Comparison of ENCODE assay signal across 1 cellular context in the genomic region with DNA sequence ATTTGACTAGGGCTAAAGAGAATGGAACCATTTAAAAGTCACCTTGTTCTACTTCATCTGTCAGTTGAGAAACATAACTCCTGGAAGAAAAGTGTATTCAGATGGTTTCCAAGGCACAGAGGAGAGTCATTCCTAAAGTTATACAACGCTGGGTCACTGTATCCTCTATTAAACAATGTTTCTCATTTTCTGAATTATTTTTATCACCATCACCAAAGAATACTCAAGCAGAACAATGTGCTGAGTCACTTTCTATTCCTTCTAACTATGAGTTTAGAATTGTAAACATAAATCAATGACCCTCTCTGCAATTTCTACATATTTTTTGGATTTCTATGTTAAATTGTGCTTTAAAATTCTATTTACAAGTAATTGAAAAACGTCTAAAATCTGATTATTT.
A peak's percentile ranks its signal among the peaks of the same experiment; 100 is the strongest.
TF ChIP-seq lines count a peak whose summit lies in the region.

No MANE protein-coding gene starts in this region.

TF ChIP-seq in GM12878, 131 proteins besides CTCF, POLR2A, EP300 and RAD21:
- TF ChIP-seq ZNF217 (IDR thresholded peaks at IDR 0.05) = no peak
- TF ChIP-seq, protein P1, sequence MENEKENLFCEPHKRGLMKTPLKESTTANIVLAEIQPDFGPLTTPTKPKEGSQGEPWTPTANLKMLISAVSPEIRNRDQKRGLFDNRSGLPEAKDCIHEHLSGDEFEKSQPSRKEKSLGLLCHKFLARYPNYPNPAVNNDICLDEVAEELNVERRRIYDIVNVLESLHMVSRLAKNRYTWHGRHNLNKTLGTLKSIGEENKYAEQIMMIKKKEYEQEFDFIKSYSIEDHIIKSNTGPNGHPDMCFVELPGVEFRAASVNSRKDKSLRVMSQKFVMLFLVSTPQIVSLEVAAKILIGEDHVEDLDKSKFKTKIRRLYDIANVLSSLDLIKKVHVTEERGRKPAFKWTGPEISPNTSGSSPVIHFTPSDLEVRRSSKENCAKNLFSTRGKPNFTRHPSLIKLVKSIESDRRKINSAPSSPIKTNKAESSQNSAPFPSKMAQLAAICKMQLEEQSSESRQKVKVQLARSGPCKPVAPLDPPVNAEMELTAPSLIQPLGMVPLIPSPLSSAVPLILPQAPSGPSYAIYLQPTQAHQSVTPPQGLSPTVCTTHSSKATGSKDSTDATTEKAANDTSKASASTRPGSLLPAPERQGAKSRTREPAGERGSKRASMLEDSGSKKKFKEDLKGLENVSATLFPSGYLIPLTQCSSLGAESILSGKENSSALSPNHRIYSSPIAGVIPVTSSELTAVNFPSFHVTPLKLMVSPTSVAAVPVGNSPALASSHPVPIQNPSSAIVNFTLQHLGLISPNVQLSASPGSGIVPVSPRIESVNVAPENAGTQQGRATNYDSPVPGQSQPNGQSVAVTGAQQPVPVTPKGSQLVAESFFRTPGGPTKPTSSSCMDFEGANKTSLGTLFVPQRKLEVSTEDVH (IDR thresholded peaks at IDR 0.05; ENCODE audit: low read depth, partially characterized antibody) = no peak
- no peak for TF ChIP-seq MYB (IDR thresholded peaks at IDR 0.05; ENCODE audit: borderline replicate concordance, low read depth, low read length)
- no peak for TF ChIP-seq POLR2AphosphoS2 (IDR thresholded peaks at IDR 0.05; ENCODE audit: low read depth, low read length)
- TF ChIP-seq GATAD2B (conservative IDR thresholded peaks at IDR 0.05; ENCODE audit: low read depth) = no peak
- TF ChIP-seq TARDBP (IDR thresholded peaks at IDR 0.05; ENCODE audit: borderline replicate concordance) = no peak
- TF ChIP-seq, protein P2, sequence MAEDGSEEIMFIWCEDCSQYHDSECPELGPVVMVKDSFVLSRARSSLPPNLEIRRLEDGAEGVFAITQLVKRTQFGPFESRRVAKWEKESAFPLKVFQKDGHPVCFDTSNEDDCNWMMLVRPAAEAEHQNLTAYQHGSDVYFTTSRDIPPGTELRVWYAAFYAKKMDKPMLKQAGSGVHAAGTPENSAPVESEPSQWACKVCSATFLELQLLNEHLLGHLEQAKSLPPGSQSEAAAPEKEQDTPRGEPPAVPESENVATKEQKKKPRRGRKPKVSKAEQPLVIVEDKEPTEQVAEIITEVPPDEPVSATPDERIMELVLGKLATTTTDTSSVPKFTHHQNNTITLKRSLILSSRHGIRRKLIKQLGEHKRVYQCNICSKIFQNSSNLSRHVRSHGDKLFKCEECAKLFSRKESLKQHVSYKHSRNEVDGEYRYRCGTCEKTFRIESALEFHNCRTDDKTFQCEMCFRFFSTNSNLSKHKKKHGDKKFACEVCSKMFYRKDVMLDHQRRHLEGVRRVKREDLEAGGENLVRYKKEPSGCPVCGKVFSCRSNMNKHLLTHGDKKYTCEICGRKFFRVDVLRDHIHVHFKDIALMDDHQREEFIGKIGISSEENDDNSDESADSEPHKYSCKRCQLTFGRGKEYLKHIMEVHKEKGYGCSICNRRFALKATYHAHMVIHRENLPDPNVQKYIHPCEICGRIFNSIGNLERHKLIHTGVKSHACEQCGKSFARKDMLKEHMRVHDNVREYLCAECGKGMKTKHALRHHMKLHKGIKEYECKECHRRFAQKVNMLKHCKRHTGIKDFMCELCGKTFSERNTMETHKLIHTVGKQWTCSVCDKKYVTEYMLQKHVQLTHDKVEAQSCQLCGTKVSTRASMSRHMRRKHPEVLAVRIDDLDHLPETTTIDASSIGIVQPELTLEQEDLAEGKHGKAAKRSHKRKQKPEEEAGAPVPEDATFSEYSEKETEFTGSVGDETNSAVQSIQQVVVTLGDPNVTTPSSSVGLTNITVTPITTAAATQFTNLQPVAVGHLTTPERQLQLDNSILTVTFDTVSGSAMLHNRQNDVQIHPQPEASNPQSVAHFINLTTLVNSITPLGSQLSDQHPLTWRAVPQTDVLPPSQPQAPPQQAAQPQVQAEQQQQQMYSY (CRISPR knock-in tag; IDR thresholded peaks at IDR 0.05) = no peak
- no peak for TF ChIP-seq IKZF2 (IDR thresholded peaks at IDR 0.05)
- peak; percentile 4; the same call in 1 of the 2 replicates for TF ChIP-seq RUNX3 (IDR thresholded peaks at IDR 0.05; ENCODE audit: low read length)
- 0 out of 2 replicates have a peak, but pooled peaks have one; percentile 37 for TF ChIP-seq NFIC (IDR thresholded peaks at IDR 0.05; ENCODE audit: low read depth, low read length)
- TF ChIP-seq FOXK2 (IDR thresholded peaks at IDR 0.05) = no peak
- no peak for TF ChIP-seq POU2F2 (IDR thresholded peaks at IDR 0.05; ENCODE audit: borderline replicate concordance, low read depth, low read length)
- no peak for TF ChIP-seq SMC3 (IDR thresholded peaks at IDR 0.05; ENCODE audit: borderline replicate concordance, low read length)
- no peak for TF ChIP-seq WRNIP1 (IDR thresholded peaks at IDR 0.05; ENCODE audit: borderline replicate concordance, low read depth, low read length)
- TF ChIP-seq SRF (IDR thresholded peaks at IDR 0.05; ENCODE audit: low read depth in 2 of 2, low read length in 2 of 2) = no peak
- TF ChIP-seq FOXM1 (IDR thresholded peaks at IDR 0.05; ENCODE audit: low read depth, low read length) = no peak
- TF ChIP-seq, protein P3, sequence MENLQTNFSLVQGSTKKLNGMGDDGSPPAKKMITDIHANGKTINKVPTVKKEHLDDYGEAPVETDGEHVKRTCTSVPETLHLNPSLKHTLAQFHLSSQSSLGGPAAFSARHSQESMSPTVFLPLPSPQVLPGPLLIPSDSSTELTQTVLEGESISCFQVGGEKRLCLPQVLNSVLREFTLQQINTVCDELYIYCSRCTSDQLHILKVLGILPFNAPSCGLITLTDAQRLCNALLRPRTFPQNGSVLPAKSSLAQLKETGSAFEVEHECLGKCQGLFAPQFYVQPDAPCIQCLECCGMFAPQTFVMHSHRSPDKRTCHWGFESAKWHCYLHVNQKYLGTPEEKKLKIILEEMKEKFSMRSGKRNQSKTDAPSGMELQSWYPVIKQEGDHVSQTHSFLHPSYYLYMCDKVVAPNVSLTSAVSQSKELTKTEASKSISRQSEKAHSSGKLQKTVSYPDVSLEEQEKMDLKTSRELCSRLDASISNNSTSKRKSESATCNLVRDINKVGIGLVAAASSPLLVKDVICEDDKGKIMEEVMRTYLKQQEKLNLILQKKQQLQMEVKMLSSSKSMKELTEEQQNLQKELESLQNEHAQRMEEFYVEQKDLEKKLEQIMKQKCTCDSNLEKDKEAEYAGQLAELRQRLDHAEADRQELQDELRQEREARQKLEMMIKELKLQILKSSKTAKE (IDR thresholded peaks at IDR 0.05; ENCODE audit: low read depth, poor library complexity, severe bottlenecking) = no peak
- no peak for TF ChIP-seq MYC (IDR thresholded peaks at IDR 0.05; ENCODE audit: insufficient read depth, insufficient read length, insufficient replicate concordance, low read length, severe bottlenecking)
- TF ChIP-seq JUNB (IDR thresholded peaks at IDR 0.05) = peak; percentile 33
- TF ChIP-seq SUZ12 (IDR thresholded peaks at IDR 0.05; ENCODE audit: unreplicated experiment) = no peak
- no peak for TF ChIP-seq KDM1A (IDR thresholded peaks at IDR 0.05; ENCODE audit: borderline replicate concordance)
- no peak for TF ChIP-seq CHD2 (IDR thresholded peaks at IDR 0.05; ENCODE audit: borderline replicate concordance, low read depth, low read length)
- TF ChIP-seq HDAC2 (IDR thresholded peaks at IDR 0.05) = no peak
- no peak for TF ChIP-seq GABPA (IDR thresholded peaks at IDR 0.05; ENCODE audit: low read depth)
